ENCODE assay signal across 13 cellular contexts in the genomic region with DNA sequence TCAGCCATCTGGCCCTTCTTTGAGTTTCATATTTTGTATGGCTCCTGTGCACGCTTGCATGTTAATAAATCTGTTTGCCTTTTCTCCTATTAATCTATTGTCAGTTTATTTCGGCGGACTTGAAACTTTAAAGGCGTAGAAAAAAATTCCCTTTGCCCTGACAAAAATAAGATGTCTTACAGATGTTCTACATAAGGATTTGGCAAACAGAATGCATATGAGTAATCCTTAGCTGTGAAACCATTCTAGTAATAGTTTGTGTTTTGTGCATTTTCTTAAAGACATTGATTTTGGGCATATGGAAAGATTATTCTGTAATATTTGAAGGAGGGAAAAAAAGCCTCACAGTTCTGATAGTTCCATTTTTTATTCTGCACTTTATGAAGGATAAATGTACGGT.
"Had no signal": no experiment of that assay in that cellular context is flagged by ENCODE, and none has a peak within 500 bp of the region (broad histone marks: within the 10 kb centered on the region; RNA-seq: fewer than 3 reads in every experiment).

No MANE protein-coding gene starts in this region.

- H3K36me3 ChIP-seq: breast epithelium, heart left ventricle had no signal

- H3K9me3 ChIP-seq: breast epithelium, heart left ventricle had no signal

- H3K4me3 ChIP-seq: breast epithelium, heart left ventricle, lung had no signal

- H3K79me2 ChIP-seq: parathyroid adenoma had no signal

- H3K27me3 ChIP-seq: breast epithelium, heart left ventricle had no signal

- H3K9ac ChIP-seq: parathyroid adenoma had no signal

- H2AFZ ChIP-seq: parathyroid adenoma had no signal

- DNase-seq: activated CD4-positive, alpha-beta T cell treated with anti-CD3 and anti-CD28 coated beads, Interleukin-2, amount 10 ng/mL, durations not matched to agents 24 days and 14 days; activated CD8-positive, alpha-beta memory T cell treated with anti-CD3 and anti-CD28 coated beads, Interleukin-2, amount 50 U/mL, for 48 hours; activated naive CD8-positive, alpha-beta T cell treated with anti-CD3 and anti-CD28 coated beads for 36 hours; dermis blood vessel endothelial cell; erythroblast; heart left ventricle; left colon; naive B cell; stimulated activated CD4-positive, alpha-beta T cell treated with anti-CD3 and anti-CD28 coated beads, Interleukin-2, amount 100 ng/mL, for 48 hours; T-helper 2 cell had no signal

- H3K27ac ChIP-seq: breast epithelium, heart left ventricle, parathyroid adenoma had no signal

- H3K4me1 ChIP-seq: breast epithelium, heart left ventricle, parathyroid adenoma had no signal
